In genomic region chr12:122501489-122501989, GRCh38 we compare ENCODE assay signal across 1 cellular context.
TF ChIP-seq lines count a peak whose summit lies in the region.

No MANE protein-coding gene starts in this region.

TF ChIP-seq in K562, 482 proteins besides CTCF, POLR2A, EP300 and RAD21:
- TF ChIP-seq TCF7 (IDR thresholded peaks at IDR 0.05; ENCODE audit: borderline replicate concordance) (no peak), SPI1 (IDR thresholded peaks at IDR 0.05; ENCODE audit: borderline replicate concordance, low read depth, low read length) (0 out of 2 replicates have a peak, but pooled peaks have one; percentile 2)
